1 cellular context compared by ENCODE assay signal in genomic region chr19:49567722-49568454, GRCh38.
TF ChIP-seq lines count a peak whose summit lies in the region.

No MANE protein-coding gene starts in this region.

TF ChIP-seq in WTC11, 78 proteins besides CTCF, POLR2A, EP300 and RAD21 (continued from another document):
- TF ChIP-seq, protein P1, sequence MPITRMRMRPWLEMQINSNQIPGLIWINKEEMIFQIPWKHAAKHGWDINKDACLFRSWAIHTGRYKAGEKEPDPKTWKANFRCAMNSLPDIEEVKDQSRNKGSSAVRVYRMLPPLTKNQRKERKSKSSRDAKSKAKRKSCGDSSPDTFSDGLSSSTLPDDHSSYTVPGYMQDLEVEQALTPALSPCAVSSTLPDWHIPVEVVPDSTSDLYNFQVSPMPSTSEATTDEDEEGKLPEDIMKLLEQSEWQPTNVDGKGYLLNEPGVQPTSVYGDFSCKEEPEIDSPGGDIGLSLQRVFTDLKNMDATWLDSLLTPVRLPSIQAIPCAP (CRISPR knock-in tag; IDR thresholded peaks at IDR 0.05): no peak
- TF ChIP-seq SMAD3 (CRISPR knock-in tag; IDR thresholded peaks at IDR 0.05; ENCODE audit: borderline replicate concordance): no peak
